In the genomic region with DNA sequence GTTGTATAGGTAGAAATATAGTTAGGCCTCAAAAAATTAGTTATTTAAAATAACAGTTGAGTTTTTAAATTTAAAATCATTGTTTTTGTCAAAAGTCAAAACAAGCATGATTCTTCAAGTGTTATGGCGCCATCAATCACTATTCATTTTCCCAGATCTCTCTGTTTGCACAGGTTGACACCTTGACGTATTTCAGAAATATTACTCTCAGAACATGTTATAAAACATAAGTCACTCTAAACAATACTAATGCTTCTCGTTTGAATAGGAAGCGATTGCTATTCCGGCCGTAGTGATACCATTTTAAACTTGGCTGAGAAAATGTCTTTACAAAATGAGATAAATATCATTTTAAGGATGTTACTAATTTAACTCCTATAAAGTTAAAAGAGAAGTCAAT, we compare ENCODE assay signal across 7 cellular contexts.
"Had no signal": no experiment of that assay in that cellular context is flagged by ENCODE, and none has a peak within 500 bp of the region (broad histone marks: within the 10 kb centered on the region; RNA-seq: fewer than 3 reads in every experiment).

No MANE protein-coding gene starts in this region.

- DNase-seq: H9, HCEC 1CT, KBM-7 had no signal

- ATAC-seq: GM23338, HepG2 had no signal

- FAIRE-seq: H1, H54, HepG2 had no signal
